ENCODE assay signal across 9 cellular contexts in genomic region chr20:33399924-33400323, GRCh38. TPM values are rescaled to one million over a fixed set of nuclear protein-coding genes. Genes with fewer than 3 reads are reported as not detected.
DNase-seq lines count a peak whose midpoint lies in the region; ATAC-seq, FAIRE-seq and TF ChIP-seq lines count a peak whose summit lies in the region.
"Had no signal": no experiment of that assay in that cellular context is flagged by ENCODE, and none has a peak within 500 bp of the region (broad histone marks: within the 10 kb centered on the region; RNA-seq: fewer than 3 reads in every experiment).

No MANE protein-coding gene starts in this region.

- H3K36me3 Mint-ChIP-seq in activated T-cell treated with anti-CD3 and anti-CD28 coated beads, Interleukin-2, amount 50 U/mL, for 4 hours (ENCODE audit: insufficient read depth): peaks cover 5% of the 10 kb centered on the region
- no peaks in the 10 kb centered on the region for H3K36me3 Mint-ChIP-seq in glutamatergic neuron (ENCODE audit: unreplicated experiment)

- no peak overlapping the region for H3K27ac Mint-ChIP-seq in glutamatergic neuron (ENCODE audit: unreplicated experiment)

- H3K4me3 Mint-ChIP-seq in activated T-cell treated with anti-CD3 and anti-CD28 coated beads, Interleukin-2, amount 50 U/mL, for 4 hours: peak overlapping the region; percentile 91
- H3K4me3 Mint-ChIP-seq in glutamatergic neuron (ENCODE audit: unreplicated experiment): peak overlapping the region; percentile 96

- DNase-seq in activated T-cell treated with anti-CD3 and anti-CD28 coated beads, Interleukin-2, amount 50 U/mL, for 4 hours: no peak
- DNase-seq in activated T-cell treated with anti-CD3 and anti-CD28 coated beads for 4 hours (no peak), glutamatergic neuron (no peak), H54 (ENCODE audit: insufficient read length, low spot score) (no peak), NCI-H526 treated with DMSO at 0.1 percent for 48 hours (lab: John Stamatoyannopoulos, UW) (no peak)
- DNase-seq: NCI-H1436 treated with DMSO at 0.1 percent for 48 hours had no signal

- peaks cover 47% of the 10 kb centered on the region for H3K4me1 Mint-ChIP-seq in activated T-cell treated with anti-CD3 and anti-CD28 coated beads, Interleukin-2, amount 50 U/mL, for 4 hours (ENCODE audit: low read depth)
- H3K4me1 Mint-ChIP-seq in glutamatergic neuron (ENCODE audit: low read depth, unreplicated experiment): peaks cover 6% of the 10 kb centered on the region

- H3K27ac ChIP-seq in VCaP (peak overlapping the region; percentile 80; the same call in 1 of the 2 replicates), stomach smooth muscle (ENCODE audit: low read length) (no peak overlapping the region)

- H3K4me1 ChIP-seq in stomach smooth muscle (ENCODE audit: control insufficient read depth, insufficient read depth, low read length): peaks cover 26% of the 10 kb centered on the region

- H3K9me3 Mint-ChIP-seq in activated T-cell treated with anti-CD3 and anti-CD28 coated beads, Interleukin-2, amount 50 U/mL, for 4 hours: no peaks in the 10 kb centered on the region
- no peaks in the 10 kb centered on the region for H3K9me3 Mint-ChIP-seq in glutamatergic neuron (ENCODE audit: unreplicated experiment)

- no peak for ATAC-seq in activated T-cell treated with anti-CD3 and anti-CD28 coated beads, Interleukin-2, amount 50 U/mL, for 4 hours
- ATAC-seq in GM21447 (IDR thresholded peaks at IDR 0.05; ENCODE audit: unreplicated experiment): no peak

- no peak for FAIRE-seq in H54 (lab: Jason Lieb, UNC)

- no peak for TF ChIP-seq POLR2A in H54 (IDR thresholded peaks at IDR 0.05; ENCODE audit: low read depth, low read length)

- no peaks in the 10 kb centered on the region for H3K27me3 ChIP-seq in stomach smooth muscle (ENCODE audit: control insufficient read depth in 1 of 2, insufficient read depth in 2 of 2, low read length in 2 of 2)

- H3K4me3 ChIP-seq in stomach smooth muscle (ENCODE audit: low read length in 2 of 2): peak overlapping the region; percentile 96 to 99

- TF ChIP-seq CTCF in VCaP (conservative IDR thresholded peaks at IDR 0.05): no peak
- TF ChIP-seq CTCF in glutamatergic neuron (IDR thresholded peaks at IDR 0.05; ENCODE audit: partially characterized antibody, unreplicated experiment): no peak

- peak overlapping the region; percentile 89 to 96 for H3K9ac ChIP-seq in stomach smooth muscle (ENCODE audit: low read length in 2 of 2)

- peaks cover 4 to 10% of the 10 kb centered on the region in 2 donors for H3K36me3 ChIP-seq in stomach smooth muscle (ENCODE audit: control insufficient read depth in 2 of 2, insufficient read depth in 2 of 2, low read length in 2 of 2)

- no peaks in the 10 kb centered on the region for H3K9me3 ChIP-seq in stomach smooth muscle (ENCODE audit: control insufficient read depth in 2 of 2, low read length in 2 of 2)

- no peaks in the 10 kb centered on the region for H3K27me3 Mint-ChIP-seq in activated T-cell treated with anti-CD3 and anti-CD28 coated beads, Interleukin-2, amount 50 U/mL, for 4 hours (ENCODE audit: low read depth)
- H3K27me3 Mint-ChIP-seq in glutamatergic neuron (ENCODE audit: unreplicated experiment): peaks cover 4% of the 10 kb centered on the region

RNA-seq across cellular contexts. Expression of gene CDK5RAP1, which starts 1.4 kb away (rescaled TPM):
- total RNA-seq in activated T-cell treated with anti-CD3 and anti-CD28 coated beads, Interleukin-2, amount 50 U/mL, for 4 hours: 10 to 100 TPM; 52.6 to 55.7 (median 53.8) TPM
- total RNA-seq in glutamatergic neuron (ENCODE audit: unreplicated experiment): 30.9 TPM

RNA-seq across cellular contexts. Expression of gene SNTA1, which starts 43.6 kb away (rescaled TPM):
- total RNA-seq in activated T-cell treated with anti-CD3 and anti-CD28 coated beads, Interleukin-2, amount 50 U/mL, for 4 hours: 1 to 10 TPM; 1.2 to 2.7 (median 2.4) TPM
- total RNA-seq in glutamatergic neuron (ENCODE audit: unreplicated experiment): 4.5 TPM
